In genomic region chr16:89599451-89599858, GRCh38 we compare ENCODE assay signal across 1 cellular context.
TF ChIP-seq lines count a peak whose summit lies in the region.

No MANE protein-coding gene starts in this region.

TF ChIP-seq in HepG2, 621 proteins besides CTCF, POLR2A, EP300 and RAD21 (continued from another document and continues in another):
- TF ChIP-seq ZNF407 (CRISPR knock-in tag; IDR thresholded peaks at IDR 0.05; ENCODE audit: not compliant biosample characterization) = no peak
- no peak for TF ChIP-seq CENPX (CRISPR knock-in tag; IDR thresholded peaks at IDR 0.05)
- TF ChIP-seq RBFOX2 (IDR thresholded peaks at IDR 0.05; ENCODE audit: low read depth, low read length) = no peak
- no peak for TF ChIP-seq ATF2 (CRISPR knock-in tag; IDR thresholded peaks at IDR 0.05)
- TF ChIP-seq TERF1 (CRISPR knock-in tag; IDR thresholded peaks at IDR 0.05) = no peak
- no peak for TF ChIP-seq NFIC (IDR thresholded peaks at IDR 0.05; ENCODE audit: low read length)
- peak; percentile 55 for TF ChIP-seq SMC3 (IDR thresholded peaks at IDR 0.05; ENCODE audit: low read length)
- no peak for TF ChIP-seq KLF9 (CRISPR knock-in tag; IDR thresholded peaks at IDR 0.05; ENCODE audit: low read depth)
- peak; percentile 41; the same call in 1 of the 2 replicates for TF ChIP-seq IRF2 (CRISPR knock-in tag; IDR thresholded peaks at IDR 0.05)
- TF ChIP-seq ZSCAN21 (CRISPR knock-in tag; IDR thresholded peaks at IDR 0.05; ENCODE audit: borderline replicate concordance) = peak; percentile 48; the same call in 1 of the 2 replicates
- no peak for TF ChIP-seq ONECUT2 (CRISPR knock-in tag; IDR thresholded peaks at IDR 0.05)
- TF ChIP-seq, protein P1, sequence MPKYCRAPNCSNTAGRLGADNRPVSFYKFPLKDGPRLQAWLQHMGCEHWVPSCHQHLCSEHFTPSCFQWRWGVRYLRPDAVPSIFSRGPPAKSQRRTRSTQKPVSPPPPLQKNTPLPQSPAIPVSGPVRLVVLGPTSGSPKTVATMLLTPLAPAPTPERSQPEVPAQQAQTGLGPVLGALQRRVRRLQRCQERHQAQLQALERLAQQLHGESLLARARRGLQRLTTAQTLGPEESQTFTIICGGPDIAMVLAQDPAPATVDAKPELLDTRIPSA (CRISPR knock-in tag; IDR thresholded peaks at IDR 0.05; ENCODE audit: borderline replicate concordance) = no peak
- TF ChIP-seq ZSCAN30 (CRISPR knock-in tag; IDR thresholded peaks at IDR 0.05) = no peak
- TF ChIP-seq KDM2A (CRISPR knock-in tag; IDR thresholded peaks at IDR 0.05; ENCODE audit: borderline replicate concordance, low read depth) = peak; percentile 55; the same call in 1 of the 2 replicates
- TF ChIP-seq THRA (CRISPR knock-in tag; IDR thresholded peaks at IDR 0.05; ENCODE audit: borderline replicate concordance) = no peak
- TF ChIP-seq, protein P2, sequence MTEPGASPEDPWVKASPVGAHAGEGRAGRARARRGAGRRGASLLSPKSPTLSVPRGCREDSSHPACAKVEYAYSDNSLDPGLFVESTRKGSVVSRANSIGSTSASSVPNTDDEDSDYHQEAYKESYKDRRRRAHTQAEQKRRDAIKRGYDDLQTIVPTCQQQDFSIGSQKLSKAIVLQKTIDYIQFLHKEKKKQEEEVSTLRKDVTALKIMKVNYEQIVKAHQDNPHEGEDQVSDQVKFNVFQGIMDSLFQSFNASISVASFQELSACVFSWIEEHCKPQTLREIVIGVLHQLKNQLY (CRISPR knock-in tag; IDR thresholded peaks at IDR 0.05) = no peak
- no peak for TF ChIP-seq CHD4 (IDR thresholded peaks at IDR 0.05; ENCODE audit: borderline replicate concordance, low read length)
- TF ChIP-seq NFE2L1 (CRISPR knock-in tag; IDR thresholded peaks at IDR 0.05; ENCODE audit: borderline replicate concordance) = no peak
- no peak for TF ChIP-seq FOXO1 (CRISPR knock-in tag; IDR thresholded peaks at IDR 0.05)
- no peak for TF ChIP-seq SIN3A (IDR thresholded peaks at IDR 0.05; ENCODE audit: borderline replicate concordance, low read depth, low read length)
- TF ChIP-seq, protein P3, sequence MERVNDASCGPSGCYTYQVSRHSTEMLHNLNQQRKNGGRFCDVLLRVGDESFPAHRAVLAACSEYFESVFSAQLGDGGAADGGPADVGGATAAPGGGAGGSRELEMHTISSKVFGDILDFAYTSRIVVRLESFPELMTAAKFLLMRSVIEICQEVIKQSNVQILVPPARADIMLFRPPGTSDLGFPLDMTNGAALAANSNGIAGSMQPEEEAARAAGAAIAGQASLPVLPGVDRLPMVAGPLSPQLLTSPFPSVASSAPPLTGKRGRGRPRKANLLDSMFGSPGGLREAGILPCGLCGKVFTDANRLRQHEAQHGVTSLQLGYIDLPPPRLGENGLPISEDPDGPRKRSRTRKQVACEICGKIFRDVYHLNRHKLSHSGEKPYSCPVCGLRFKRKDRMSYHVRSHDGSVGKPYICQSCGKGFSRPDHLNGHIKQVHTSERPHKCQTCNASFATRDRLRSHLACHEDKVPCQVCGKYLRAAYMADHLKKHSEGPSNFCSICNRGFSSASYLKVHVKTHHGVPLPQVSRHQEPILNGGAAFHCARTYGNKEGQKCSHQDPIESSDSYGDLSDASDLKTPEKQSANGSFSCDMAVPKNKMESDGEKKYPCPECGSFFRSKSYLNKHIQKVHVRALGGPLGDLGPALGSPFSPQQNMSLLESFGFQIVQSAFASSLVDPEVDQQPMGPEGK (CRISPR knock-in tag; IDR thresholded peaks at IDR 0.05) = no peak; the same call in 1 of the 2 replicates
- TF ChIP-seq BORCS8-MEF2B (CRISPR knock-in tag; IDR thresholded peaks at IDR 0.05) = no peak
- TF ChIP-seq ZNF781 (CRISPR knock-in tag; IDR thresholded peaks at IDR 0.05; ENCODE audit: borderline replicate concordance, not compliant biosample characterization) = no peak
- no peak for TF ChIP-seq HES4 (CRISPR knock-in tag; IDR thresholded peaks at IDR 0.05; ENCODE audit: borderline replicate concordance)
- TF ChIP-seq FIP1L1 (IDR thresholded peaks at IDR 0.05; ENCODE audit: borderline replicate concordance, insufficient read depth, low read depth, low read length) = no peak
- no peak for TF ChIP-seq ZNF883 (CRISPR knock-in tag; IDR thresholded peaks at IDR 0.05; ENCODE audit: not compliant biosample characterization)
- no peak for TF ChIP-seq SP1 (IDR thresholded peaks at IDR 0.05)
- TF ChIP-seq SP1 (CRISPR knock-in tag; IDR thresholded peaks at IDR 0.05) = peak; percentile 42; the same call in 1 of the 2 replicates
- no peak for TF ChIP-seq ZNF790 (CRISPR knock-in tag; IDR thresholded peaks at IDR 0.05; ENCODE audit: borderline replicate concordance)
- no peak for TF ChIP-seq NFKBIZ (CRISPR knock-in tag; IDR thresholded peaks at IDR 0.05)
- no peak for TF ChIP-seq FOXK1 (CRISPR knock-in tag; IDR thresholded peaks at IDR 0.05; ENCODE audit: borderline replicate concordance, low read depth)
- no peak for TF ChIP-seq RFXAP (CRISPR knock-in tag; IDR thresholded peaks at IDR 0.05; ENCODE audit: borderline replicate concordance)
- no peak for TF ChIP-seq HNRNPLL (IDR thresholded peaks at IDR 0.05; ENCODE audit: low read depth, low read length, poor library complexity, severe bottlenecking)
- no peak for TF ChIP-seq HMG20A (CRISPR knock-in tag; IDR thresholded peaks at IDR 0.05; ENCODE audit: borderline replicate concordance)
- peak; percentile 21; the same call in 1 of the 2 replicates for TF ChIP-seq PHF8 (CRISPR knock-in tag; IDR thresholded peaks at IDR 0.05)
- TF ChIP-seq FOSL2 (CRISPR knock-in tag; IDR thresholded peaks at IDR 0.05) = no peak
- peak; percentile 83 for TF ChIP-seq STAG1 (CRISPR knock-in tag; IDR thresholded peaks at IDR 0.05)
- TF ChIP-seq ZNF431 (CRISPR knock-in tag; IDR thresholded peaks at IDR 0.05; ENCODE audit: borderline replicate concordance, low read depth) = no peak
- 0 out of 2 replicates have a peak, but pooled peaks have one; percentile 19 for TF ChIP-seq ZNF572 (CRISPR knock-in tag; IDR thresholded peaks at IDR 0.05)
- no peak for TF ChIP-seq ZNF720 (CRISPR knock-in tag; IDR thresholded peaks at IDR 0.05)
- no peak for TF ChIP-seq YEATS4 (CRISPR knock-in tag; IDR thresholded peaks at IDR 0.05; ENCODE audit: borderline replicate concordance)
- no peak for TF ChIP-seq ZNF776 (CRISPR knock-in tag; IDR thresholded peaks at IDR 0.05)
- no peak for TF ChIP-seq WIZ (CRISPR knock-in tag; IDR thresholded peaks at IDR 0.05)
- no peak for TF ChIP-seq MEIS2 (CRISPR knock-in tag; IDR thresholded peaks at IDR 0.05)
- no peak for TF ChIP-seq ZNF331 (CRISPR knock-in tag; IDR thresholded peaks at IDR 0.05)
- TF ChIP-seq ZNF362 (CRISPR knock-in tag; IDR thresholded peaks at IDR 0.05; ENCODE audit: borderline replicate concordance) = no peak
- no peak for TF ChIP-seq HCFC1 (IDR thresholded peaks at IDR 0.05; ENCODE audit: low read depth, low read length)
- TF ChIP-seq MIXL1 (CRISPR knock-in tag; IDR thresholded peaks at IDR 0.05) = 0 out of 2 replicates have a peak, but pooled peaks have one; percentile 20
- no peak for TF ChIP-seq PITX1 (CRISPR knock-in tag; IDR thresholded peaks at IDR 0.05)
- TF ChIP-seq AHR (CRISPR knock-in tag; IDR thresholded peaks at IDR 0.05) = no peak
- TF ChIP-seq IRF9 (CRISPR knock-in tag; IDR thresholded peaks at IDR 0.05; ENCODE audit: borderline replicate concordance) = no peak
- peak; percentile 67; the same call in 1 of the 2 replicates for TF ChIP-seq ZNF768 (CRISPR knock-in tag; IDR thresholded peaks at IDR 0.05)
- TF ChIP-seq ZKSCAN1 (IDR thresholded peaks at IDR 0.05; ENCODE audit: low read length) = no peak
- no peak for TF ChIP-seq ZNF713 (CRISPR knock-in tag; IDR thresholded peaks at IDR 0.05)
- no peak for TF ChIP-seq ISL2 (CRISPR knock-in tag; IDR thresholded peaks at IDR 0.05)
